ENCODE assay signal across 11 cellular contexts in the genomic region with DNA sequence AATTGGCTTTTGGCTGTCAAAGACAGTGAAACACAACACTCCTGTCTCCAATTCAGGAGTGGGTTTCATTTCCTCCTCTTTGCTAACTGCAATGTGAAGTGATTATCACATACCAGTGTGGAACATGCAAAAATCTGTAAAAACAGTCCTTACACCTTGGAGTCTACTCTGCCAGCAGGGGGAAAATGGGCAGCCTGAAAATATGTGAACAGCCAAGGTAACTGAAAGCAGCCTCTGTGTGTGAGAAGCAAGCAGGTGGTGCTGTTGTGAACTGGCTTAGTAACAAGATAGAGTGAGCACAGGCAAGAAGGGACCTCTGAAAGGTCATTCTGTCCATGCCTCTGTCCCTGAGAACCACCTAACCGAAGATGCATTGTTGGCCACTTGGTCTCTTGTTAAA. TPM values are rescaled to one million over a fixed set of nuclear protein-coding genes. Genes with fewer than 3 reads are reported as not detected.
DNase-seq lines count a peak whose midpoint lies in the region; ATAC-seq and TF ChIP-seq lines count a peak whose summit lies in the region.
"Had no signal": no experiment of that assay in that cellular context is flagged by ENCODE, and none has a peak within 500 bp of the region (broad histone marks: within the 10 kb centered on the region; RNA-seq: fewer than 3 reads in every experiment).

No MANE protein-coding gene starts in this region.

- H2BK15ac ChIP-seq in neuronal stem cell (ENCODE audit: low read length): no peak overlapping the region

- peak; percentile 23 for DNase-seq in COR-L47 (lab: John Stamatoyannopoulos, UW)
- peak; percentile 14 for DNase-seq in NCI-H82 treated with DMSO at 0.1 percent for 48 hours (lab: John Stamatoyannopoulos, UW; ENCODE audit: unreplicated experiment)
- no peak for DNase-seq in epithelial cell of proximal tubule (ENCODE audit: low read depth)
- no peak for DNase-seq in activated naive CD4-positive, alpha-beta T cell treated with Interleukin-2 at 50 U/mL for 16 hours
- DNase-seq in HFFc6: no peak
- no peak for DNase-seq in neuronal stem cell (ENCODE audit: low spot score)
- DNase-seq: activated naive CD8-positive, alpha-beta T cell treated with anti-CD3 and anti-CD28 coated beads, Interleukin-2, amount 10 ng/mL, durations not matched to agents 7 days and 5 days; CD8-positive, alpha-beta memory T cell had no signal

- H3K18ac ChIP-seq in neuronal stem cell (ENCODE audit: low read length): no peak overlapping the region

- peaks cover 24% of the 10 kb centered on the region; the same call in 1 of the 2 replicates for H3K27me3 Mint-ChIP-seq in HFFc6 (ENCODE audit: insufficient read depth)

- H3K9me3 ChIP-seq in neuronal stem cell (replicated peaks in 1 of 2; ENCODE audit: control insufficient read depth in 2 of 2, insufficient read depth in 1 of 2, low read depth in 1 of 2, low read length in 2 of 2): no peaks in the 10 kb centered on the region

- H2AK5ac ChIP-seq in neuronal stem cell (ENCODE audit: low read depth, low read length): no peak overlapping the region

- no peak overlapping the region for H3K4me2 ChIP-seq in neuronal stem cell (ENCODE audit: insufficient read depth, low read length, poor library complexity, severe bottlenecking)

- no peaks in the 10 kb centered on the region for H3K36me3 Mint-ChIP-seq in HFFc6 (ENCODE audit: low read depth)
- H3K36me3 Mint-ChIP-seq: activated naive CD8-positive, alpha-beta T cell treated with anti-CD3 and anti-CD28 coated beads, Interleukin-2, amount 10 ng/mL, durations not matched to agents 7 days and 5 days; CD8-positive, alpha-beta memory T cell had no signal

- peak; percentile 5 for TF ChIP-seq CTCF in GM12873 (IDR thresholded peaks at IDR 0.05; ENCODE audit: insufficient read depth, low read depth, low read length, missing control alignments)
- peak; percentile 28 for TF ChIP-seq CTCF in epithelial cell of proximal tubule (conservative IDR thresholded peaks at IDR 0.05; ENCODE audit: low read depth, low read length)
- TF ChIP-seq CTCF in HFFc6 (IDR thresholded peaks at IDR 0.05): no peak

- peaks cover 7 to 13% of the 10 kb centered on the region in 2 donors for H3K4me1 ChIP-seq in neuronal stem cell (ENCODE audit: control insufficient read depth in 2 of 2, insufficient read depth in 1 of 2, low read depth in 1 of 2, low read length in 2 of 2)

- H3K14ac ChIP-seq in neuronal stem cell (ENCODE audit: low read length): no peak overlapping the region

- H3K36me3 ChIP-seq in neuronal stem cell (replicated peaks in 1 of 2; ENCODE audit: control insufficient read depth in 2 of 2, insufficient read depth in 2 of 2, low read length in 2 of 2): no peaks in the 10 kb centered on the region

- H3K9me3 Mint-ChIP-seq in HFFc6: no peaks in the 10 kb centered on the region
- H3K9me3 Mint-ChIP-seq: activated naive CD8-positive, alpha-beta T cell treated with anti-CD3 and anti-CD28 coated beads, Interleukin-2, amount 10 ng/mL, durations not matched to agents 7 days and 5 days had no signal

- no peak overlapping the region for H2AFZ ChIP-seq in neuronal stem cell (ENCODE audit: low read length)

- no peak overlapping the region for H3K4me3 Mint-ChIP-seq in HFFc6
- H3K4me3 Mint-ChIP-seq: activated naive CD8-positive, alpha-beta T cell treated with anti-CD3 and anti-CD28 coated beads, Interleukin-2, amount 10 ng/mL, durations not matched to agents 7 days and 5 days; CD8-positive, alpha-beta memory T cell had no signal

- no peak overlapping the region for H3K27ac ChIP-seq in neuronal stem cell (replicated peaks; ENCODE audit: low read length)

- H4K8ac ChIP-seq in neuronal stem cell (ENCODE audit: low read depth, low read length): no peak overlapping the region

- no peak overlapping the region for H3K27ac Mint-ChIP-seq in HFFc6
- H3K27ac Mint-ChIP-seq: activated naive CD8-positive, alpha-beta T cell treated with anti-CD3 and anti-CD28 coated beads, Interleukin-2, amount 10 ng/mL, durations not matched to agents 7 days and 5 days; CD8-positive, alpha-beta memory T cell had no signal

- H2BK120ac ChIP-seq in neuronal stem cell (ENCODE audit: low read depth, low read length): no peak overlapping the region

- no peak for ATAC-seq in HG02885 (IDR thresholded peaks at IDR 0.05; ENCODE audit: poor library complexity, unreplicated experiment)

- no CpG with 5 or more reads among the region's 1 CpG for WGBS in neuronal stem cell (ENCODE audit: extremely low coverage in 2 of 2, insufficient read length in 2 of 2, insufficient replicate concordance in 1 of 2), 2 donors

- H3K4ac ChIP-seq in neuronal stem cell (ENCODE audit: low read length): no peak overlapping the region

- no peak overlapping the region for H2BK5ac ChIP-seq in neuronal stem cell (ENCODE audit: low read length)

- peaks cover 9 to 31% (median 30%) of the 10 kb centered on the region in 3 experiments for H3K27me3 ChIP-seq in neuronal stem cell (ENCODE audit: control insufficient read depth in 3 of 3, insufficient read depth in 3 of 3, low read depth in 1 of 3, low read length in 3 of 3)

- no peak overlapping the region for H3K23ac ChIP-seq in neuronal stem cell (ENCODE audit: low read depth, low read length, poor library complexity)

- no peaks in the 10 kb centered on the region for H3K79me1 ChIP-seq in neuronal stem cell (ENCODE audit: low read depth, low read length)

- H2BK12ac ChIP-seq in neuronal stem cell (ENCODE audit: low read length): no peak overlapping the region

- no peak overlapping the region for H3K9ac ChIP-seq in neuronal stem cell (ENCODE audit: low read depth, low read length, poor library complexity)

- H3K4me3 ChIP-seq in epithelial cell of proximal tubule (ENCODE audit: low read depth, low read length) (no peak overlapping the region), neuronal stem cell (ENCODE audit: low read length in 2 of 2) (no peak overlapping the region)

- H4K91ac ChIP-seq in neuronal stem cell (ENCODE audit: low read depth, low read length, poor library complexity): no peak overlapping the region

- no peaks in the 10 kb centered on the region for H3K4me1 Mint-ChIP-seq in HFFc6 (ENCODE audit: low read depth)

RNA-seq across cellular contexts. Expression of a gene that starts 6.0 kb away (rescaled TPM):
- total RNA-seq in epithelial cell of proximal tubule: not detected in 2 replicates
- total RNA-seq in HFFc6 (2021; fragmentation: NEBNext Ultra II Directional; extraction: Animal tissue kit (Norgen Biotek cat#: 25700)): not detected
- 0.93 TPM for polyA plus RNA-seq in neuronal stem cell (2013, experiment 1 of 2)
- 0.86 TPM for polyA plus RNA-seq in neuronal stem cell (2013, experiment 2 of 2)
- total RNA-seq: activated CD8-positive, alpha-beta memory T cell treated with anti-CD3 and anti-CD28 coated beads for 36 hours; activated naive CD8-positive, alpha-beta T cell treated with anti-CD3 and anti-CD28 coated beads, Interleukin-2, amount 10 ng/mL, durations not matched to agents 7 days and 5 days; CD8-positive, alpha-beta memory T cell had no signal

Comparison
In these comparisons a context has a peak if more than half of its experiments do, and no peak if none do; other contexts are left out.
1. DNase-seq: peak in COR-L47 (single experiment) and NCI-H82 treated with DMSO at 0.1 percent for 48 hours (single experiment); none in epithelial cell of proximal tubule (single experiment), activated naive CD4-positive, alpha-beta T cell treated with Interleukin-2 at 50 U/mL for 16 hours (single experiment), HFFc6 (single experiment) and neuronal stem cell (single experiment).